In the genomic region with DNA sequence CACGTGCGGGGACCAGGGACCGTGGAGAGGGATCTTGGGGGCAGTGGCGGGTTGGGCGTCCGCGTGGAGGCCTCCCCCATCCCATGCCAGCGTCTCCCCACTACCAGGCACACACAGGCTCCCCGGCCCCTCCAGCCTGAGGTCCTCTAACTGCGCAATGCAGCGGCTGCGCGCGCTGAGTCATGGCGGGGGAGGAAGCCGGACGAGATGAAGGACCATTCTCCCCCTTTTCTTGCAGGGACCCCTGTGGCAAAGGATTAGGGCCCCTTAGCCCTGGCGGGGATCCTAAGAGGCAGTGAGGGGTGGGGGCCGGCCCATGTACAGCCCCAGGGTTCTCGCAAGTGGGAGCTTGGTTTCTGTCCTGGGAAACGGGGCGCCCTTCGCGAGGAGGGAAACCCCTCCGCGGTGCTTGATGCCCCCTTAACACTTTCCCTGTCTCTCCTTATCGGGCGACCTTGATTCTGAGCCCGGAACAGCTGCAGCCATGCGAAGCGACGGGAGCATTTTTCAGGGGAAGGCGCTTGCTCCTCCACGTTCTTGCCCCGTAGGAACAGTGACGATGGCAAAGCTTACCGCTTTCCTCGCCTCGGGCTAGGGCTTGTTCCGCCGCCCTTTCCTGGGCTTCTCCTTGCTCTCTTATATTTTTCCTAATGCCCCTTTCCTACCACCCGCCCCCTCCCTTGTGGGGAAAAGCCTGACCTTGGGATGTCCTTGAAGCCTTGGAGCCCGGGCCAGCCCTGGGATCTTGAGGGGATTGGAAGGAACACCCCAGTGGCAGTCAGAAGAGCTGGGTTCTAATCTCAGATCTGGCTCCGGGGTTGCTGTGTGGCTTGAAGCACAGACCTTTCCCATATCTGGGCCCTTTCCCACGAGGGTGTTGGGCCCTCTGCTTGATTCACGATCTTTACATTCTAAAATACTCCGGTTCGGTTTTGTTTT, we compare ENCODE assay signal across 8 cellular contexts. TPM values are rescaled to one million over a fixed set of nuclear protein-coding genes. Genes with fewer than 3 reads are reported as not detected.
DNase-seq lines count a peak whose midpoint lies in the region; ATAC-seq and TF ChIP-seq lines count a peak whose summit lies in the region.

No MANE protein-coding gene starts in this region.

- TF ChIP-seq CTCF in DND-41 (IDR thresholded peaks at IDR 0.05; ENCODE audit: borderline replicate concordance, extremely low read depth, low read length, poor library complexity, severe bottlenecking), result peak; percentile 3
- TF ChIP-seq CTCF in heart left ventricle (IDR thresholded peaks at IDR 0.05), result no peak

- peaks cover 68% of the 10 kb centered on the region for H3K36me3 Mint-ChIP-seq in activated T-helper 2 cell treated with anti-CD3 and anti-CD28 coated beads, Interferon-gamma antibody, Interleukin-2, Interleukin-4, amounts not matched to agents 10 μg/mL and 5 μg/mL and 100 μg/mL, durations not matched to agents 14 hours and 24 hours and 36 hours (ENCODE audit: low read depth)

- 1 to 2% (median 1%) methylated on average over 28 to 48 of the region's 48 CpGs for WGBS in heart left ventricle, 4 donors

- H3K79me2 ChIP-seq in DND-41 (ENCODE audit: insufficient read depth, low read length), result peaks cover 66% of the 10 kb centered on the region

- H3K27me3 ChIP-seq in DND-41 (ENCODE audit: insufficient read depth, low read length, poor library complexity), result no peaks in the 10 kb centered on the region
- H3K27me3 ChIP-seq in heart left ventricle, result no peaks in the 10 kb centered on the region
- H3K27me3 ChIP-seq in rectal smooth muscle tissue (ENCODE audit: control insufficient read depth, insufficient read depth, low read length), result no peaks in the 10 kb centered on the region

- peaks cover 33% of the 10 kb centered on the region for H3K4me1 Mint-ChIP-seq in activated T-helper 2 cell treated with anti-CD3 and anti-CD28 coated beads, Interferon-gamma antibody, Interleukin-2, Interleukin-4, amounts not matched to agents 10 μg/mL and 5 μg/mL and 100 μg/mL, durations not matched to agents 14 hours and 24 hours and 36 hours (ENCODE audit: low read depth)

- peak overlapping the region; percentile 100 for H3K4me3 Mint-ChIP-seq in activated T-helper 2 cell treated with anti-CD3 and anti-CD28 coated beads, Interferon-gamma antibody, Interleukin-2, Interleukin-4, amounts not matched to agents 10 μg/mL and 5 μg/mL and 100 μg/mL, durations not matched to agents 14 hours and 24 hours and 36 hours (ENCODE audit: low read depth)

- H3K4me3 ChIP-seq in DND-41 (ENCODE audit: low read depth in 1 of 2, low read length in 2 of 2), result peak overlapping the region; percentile 83 to 89
- H3K4me3 ChIP-seq in Jurkat, Clone E6-1 (ENCODE audit: low read length), result peak overlapping the region; percentile 92
- peak overlapping the region; percentile 84 to 99 (median 96) for H3K4me3 ChIP-seq in heart left ventricle
- peak overlapping the region; percentile 99 for H3K4me3 ChIP-seq in rectal smooth muscle tissue (ENCODE audit: low read length)

- H3K27ac ChIP-seq in DND-41 (ENCODE audit: low read length) (peak overlapping the region; percentile 83), heart left ventricle (peak overlapping the region; percentile 92 to 100 (median 99)), rectal smooth muscle tissue (ENCODE audit: low read depth, low read length) (peak overlapping the region; percentile 99)

- H3K9ac ChIP-seq in DND-41 (ENCODE audit: low read depth, low read length) (peak overlapping the region; percentile 94), rectal smooth muscle tissue (ENCODE audit: low read length) (peak overlapping the region; percentile 85)

- no peaks in the 10 kb centered on the region for H3K27me3 Mint-ChIP-seq in activated T-helper 2 cell treated with anti-CD3 and anti-CD28 coated beads, Interferon-gamma antibody, Interleukin-2, Interleukin-4, amounts not matched to agents 10 μg/mL and 5 μg/mL and 100 μg/mL, durations not matched to agents 14 hours and 24 hours and 36 hours (ENCODE audit: low read depth)

- H2AFZ ChIP-seq in DND-41 (ENCODE audit: low read depth, low read length), result no peak overlapping the region

- peaks cover 49% of the 10 kb centered on the region for H3K4me1 ChIP-seq in DND-41 (ENCODE audit: insufficient read depth, low read length)
- H3K4me1 ChIP-seq in heart left ventricle, result peaks cover 0 to 62% (median 54%) of the 10 kb centered on the region in 12 donors
- peaks cover 41% of the 10 kb centered on the region for H3K4me1 ChIP-seq in rectal smooth muscle tissue (ENCODE audit: control insufficient read depth, insufficient read depth, low read length)

- no peak for TF ChIP-seq POLR2A in heart left ventricle (IDR thresholded peaks at IDR 0.05)

- H3K4me2 ChIP-seq in DND-41 (ENCODE audit: insufficient read depth, low read length), result peak overlapping the region; percentile 93

- no peak for DNase-seq in DND-41
- no peak for DNase-seq in Jurkat, Clone E6-1 (ENCODE audit: low read depth, low spot score)
- no peak for DNase-seq in activated T-helper 2 cell treated with anti-CD3 and anti-CD28 coated beads, Interferon-gamma antibody, Interleukin-2, Interleukin-4, amounts not matched to agents 10 μg/mL and 5 μg/mL and 100 μg/mL, durations not matched to agents 14 hours and 24 hours and 36 hours (ENCODE audit: low spot score)
- peak in 2 of 5 donors; percentile 48 to 74 for DNase-seq in heart left ventricle
- no peak for DNase-seq in putamen (ENCODE audit: low spot score)
- DNase-seq in activated effector memory CD4-positive, alpha-beta T cell treated with anti-CD3 and anti-CD28 coated beads, Interleukin-2, amount 50 U/mL, for 16 hours, result no peak

- H3K9me3 ChIP-seq in DND-41 (ENCODE audit: insufficient read depth, low read length, severe bottlenecking) (no peaks in the 10 kb centered on the region), heart left ventricle (no peaks in the 10 kb centered on the region)

- ATAC-seq in DND-41 (ENCODE audit: insufficient read depth, low read depth), result 0 out of 3 replicates have a peak, but pooled peaks have one; percentile 1
- ATAC-seq in heart left ventricle, result peak in 3 of 4 donors; percentile 0 to 6 (median 1)
- no peak for ATAC-seq in GM18517 (IDR thresholded peaks at IDR 0.05; ENCODE audit: unreplicated experiment)

- H3K27ac Mint-ChIP-seq in activated T-helper 2 cell treated with anti-CD3 and anti-CD28 coated beads, Interferon-gamma antibody, Interleukin-2, Interleukin-4, amounts not matched to agents 10 μg/mL and 5 μg/mL and 100 μg/mL, durations not matched to agents 14 hours and 24 hours and 36 hours, result peak overlapping the region; percentile 99

- H3K9me3 Mint-ChIP-seq in activated T-helper 2 cell treated with anti-CD3 and anti-CD28 coated beads, Interferon-gamma antibody, Interleukin-2, Interleukin-4, amounts not matched to agents 10 μg/mL and 5 μg/mL and 100 μg/mL, durations not matched to agents 14 hours and 24 hours and 36 hours, result no peaks in the 10 kb centered on the region

- intact Hi-C loops in activated T-helper 2 cell treated with anti-CD3 and anti-CD28 coated beads, Interferon-gamma antibody, Interleukin-2, Interleukin-4, amounts not matched to agents 10 μg/mL and 5 μg/mL and 100 μg/mL, durations not matched to agents 14 hours and 24 hours and 36 hours (cut with micrococcal nuclease), result loop anchor here (1.0 to 10.0 kb wide), 3 partner anchors 13 to 289 kb away; partner anchors contain the start of gene CD2BP2
- intact Hi-C loops in heart left ventricle (cut with DNase I), result loop anchor here in 4 of 10 donors (1.0 to 10.0 kb wide), 6 partner anchors 26 to 593 kb away; partner anchors contain the start of genes FBRS (in 1 of the 4), MAPK3 (in 1 of the 4), MAZ (in 1 of the 4) and ZNF768 (in 1 of the 4)

- peaks cover 56% of the 10 kb centered on the region for H3K36me3 ChIP-seq in DND-41 (ENCODE audit: insufficient read depth, low read length)
- H3K36me3 ChIP-seq in heart left ventricle, result peaks cover 0 to 51% (median 45%) of the 10 kb centered on the region in 9 donors
- H3K36me3 ChIP-seq in rectal smooth muscle tissue (ENCODE audit: control insufficient read depth, insufficient read depth, low read length), result peaks cover 39% of the 10 kb centered on the region

- peaks cover 47% of the 10 kb centered on the region for H4K20me1 ChIP-seq in DND-41 (ENCODE audit: insufficient read depth, low read length)

RNA-seq across cellular contexts. Expression of gene ALDOA, which starts 0.7 kb away (rescaled TPM):
- polyA plus RNA-seq in Jurkat, Clone E6-1 (2012; ENCODE audit: insufficient read depth, insufficient read length), result 1,719 TPM
- total RNA-seq in activated T-helper 2 cell treated with anti-CD3 and anti-CD28 coated beads, Interferon-gamma antibody, Interleukin-2, Interleukin-4, amounts not matched to agents 10 μg/mL and 5 μg/mL and 100 μg/mL, durations not matched to agents 14 hours and 24 hours and 36 hours, result 2,017 and 2,037 TPM in 2 replicates
- total RNA-seq in heart left ventricle, result 1,000 to 10,000 TPM; 2,644 to 5,076 (median 3,574) TPM
- polyA plus RNA-seq in heart left ventricle, result 1,000 to 10,000 TPM; 2,585 to 3,542 TPM

RNA-seq across cellular contexts. Expression of gene PPP4C, which starts 9.6 kb away (rescaled TPM):
- 186 TPM for polyA plus RNA-seq in Jurkat, Clone E6-1 (2012; ENCODE audit: insufficient read depth, insufficient read length)
- total RNA-seq in activated T-helper 2 cell treated with anti-CD3 and anti-CD28 coated beads, Interferon-gamma antibody, Interleukin-2, Interleukin-4, amounts not matched to agents 10 μg/mL and 5 μg/mL and 100 μg/mL, durations not matched to agents 14 hours and 24 hours and 36 hours, result 143 and 144 TPM in 2 replicates
- total RNA-seq in heart left ventricle, result 10 to 100 TPM; 29.9 to 65.9 (median 41.1) TPM
- 10 to 100 TPM; 43.5 to 89.0 TPM for polyA plus RNA-seq in heart left ventricle

RNA-seq across cellular contexts. Expression of gene TBX6, which starts 25.5 kb away (rescaled TPM):
- polyA plus RNA-seq in Jurkat, Clone E6-1 (2012; ENCODE audit: insufficient read depth, insufficient read length), result 4.3 TPM
- 2.7 and 2.9 TPM in 2 replicates for total RNA-seq in activated T-helper 2 cell treated with anti-CD3 and anti-CD28 coated beads, Interferon-gamma antibody, Interleukin-2, Interleukin-4, amounts not matched to agents 10 μg/mL and 5 μg/mL and 100 μg/mL, durations not matched to agents 14 hours and 24 hours and 36 hours
- under 1 TPM in 8 of 9 donors, not detected in 1; 0.39 to 0.95 (median 0.72) TPM for total RNA-seq in heart left ventricle
- under 1 TPM; 0.26 to 0.84 TPM for polyA plus RNA-seq in heart left ventricle

RNA-seq across cellular contexts. Expression of gene YPEL3, which starts 29.8 kb away (rescaled TPM):
- polyA plus RNA-seq in Jurkat, Clone E6-1 (2012; ENCODE audit: insufficient read depth, insufficient read length), result 1.2 TPM
- 14.0 and 14.2 TPM in 2 replicates for total RNA-seq in activated T-helper 2 cell treated with anti-CD3 and anti-CD28 coated beads, Interferon-gamma antibody, Interleukin-2, Interleukin-4, amounts not matched to agents 10 μg/mL and 5 μg/mL and 100 μg/mL, durations not matched to agents 14 hours and 24 hours and 36 hours
- 100 to 1,000 TPM in 2 of 9 donors, 10 to 100 TPM in 7; 34.8 to 248 (median 49.3) TPM for total RNA-seq in heart left ventricle
- 100 to 1,000 TPM in 1 of 2 donors, 10 to 100 TPM in 1; 57.1 to 106 TPM for polyA plus RNA-seq in heart left ventricle

RNA-seq across cellular contexts. Expression of gene TLCD3B, which starts 35.1 kb away (rescaled TPM):
- 5.9 TPM for polyA plus RNA-seq in Jurkat, Clone E6-1 (2012; ENCODE audit: insufficient read depth, insufficient read length)
- total RNA-seq in activated T-helper 2 cell treated with anti-CD3 and anti-CD28 coated beads, Interferon-gamma antibody, Interleukin-2, Interleukin-4, amounts not matched to agents 10 μg/mL and 5 μg/mL and 100 μg/mL, durations not matched to agents 14 hours and 24 hours and 36 hours, result 2.3 and 2.6 TPM in 2 replicates
- total RNA-seq in heart left ventricle, result not detected
- polyA plus RNA-seq in heart left ventricle, result not detected
